Comparison of ENCODE assay signal across 1 cellular context in genomic region chr2:234360313-234360712, GRCh38.
TF ChIP-seq lines count a peak whose summit lies in the region.

No MANE protein-coding gene starts in this region.

TF ChIP-seq in HCT116, 20 proteins besides CTCF, POLR2A, EP300 and RAD21:
- TF ChIP-seq JUND (IDR thresholded peaks at IDR 0.05): peak; percentile 22; the same call in 1 of the 2 replicates
